Comparison of ENCODE assay signal across 11 cellular contexts in the genomic region with DNA sequence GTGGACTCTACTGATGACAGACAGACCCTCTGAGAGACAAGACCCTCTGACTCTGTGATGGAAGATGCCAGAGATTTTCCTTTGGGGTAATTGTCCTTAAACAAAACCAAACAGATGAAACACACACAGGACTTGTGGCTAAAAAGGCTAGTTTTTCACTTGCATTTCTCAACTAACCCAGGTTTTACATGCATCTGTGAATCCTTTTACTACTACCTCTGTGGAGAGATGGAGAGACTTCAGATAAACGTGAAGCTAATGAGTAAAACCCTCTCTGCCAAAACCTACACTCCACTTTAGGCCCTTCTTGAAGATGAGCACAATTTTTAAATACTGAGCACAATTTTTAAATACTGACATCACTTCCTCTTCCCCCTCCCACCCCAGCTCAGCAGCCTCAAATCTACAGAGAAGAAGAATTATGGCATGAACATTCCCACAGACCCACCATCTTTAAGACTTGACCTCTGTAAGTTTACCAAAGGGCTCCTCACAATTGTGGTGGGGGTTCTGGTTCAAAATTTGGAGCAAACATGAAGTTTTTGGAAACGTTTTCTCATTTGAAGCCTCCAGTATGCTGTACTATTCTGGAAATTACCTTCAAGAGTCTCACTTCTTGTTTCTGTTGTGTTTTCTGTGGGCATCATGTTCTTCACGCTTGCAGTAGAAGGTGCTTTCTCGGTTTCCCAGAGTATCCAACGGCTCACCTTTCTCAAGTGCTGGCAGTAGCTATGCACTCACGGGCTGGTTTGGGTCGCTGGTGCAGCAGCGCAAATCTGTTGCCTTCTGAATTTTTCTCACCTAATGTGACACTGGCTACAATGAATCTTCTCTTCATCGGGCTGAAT. TPM values are rescaled to one million over a fixed set of nuclear protein-coding genes. Genes with fewer than 3 reads are reported as not detected.
A peak's percentile ranks its signal among the peaks of the same experiment; 100 is the strongest.
DNase-seq lines count a peak whose midpoint lies in the region; ATAC-seq lines count a peak whose summit lies in the region.
"Had no signal": no experiment of that assay in that cellular context is flagged by ENCODE, and none has a peak within 500 bp of the region (broad histone marks: within the 10 kb centered on the region; RNA-seq: fewer than 3 reads in every experiment).

No MANE protein-coding gene starts in this region.

- H3K27ac ChIP-seq in Karpas-422 (ENCODE audit: low read length): no peak overlapping the region
- H3K27ac ChIP-seq: foreskin keratinocyte had no signal

- peak; percentile 90 for ATAC-seq in GM18499 (IDR thresholded peaks at IDR 0.05; ENCODE audit: insufficient read depth, unreplicated experiment)
- ATAC-seq in GM21360 (IDR thresholded peaks at IDR 0.05; ENCODE audit: unreplicated experiment): peak; percentile 91
- ATAC-seq in HG02970 (IDR thresholded peaks at IDR 0.05; ENCODE audit: low FRiP score, unreplicated experiment): peak; percentile 82
- ATAC-seq: foreskin keratinocyte had no signal

- peak; percentile 74 for DNase-seq in Karpas-422
- DNase-seq in activated CD8-positive, alpha-beta memory T cell treated with anti-CD3 and anti-CD28 coated beads for 24 hours: no peak
- no peak for DNase-seq in SIG-M5 (lab: John Stamatoyannopoulos, UW)
- no peak for DNase-seq in AML-193 (lab: John Stamatoyannopoulos, UW)
- no peak for DNase-seq in SKM-1 treated with dmso at 0.1 percent for 144 hours (lab: John Stamatoyannopoulos, UW; ENCODE audit: unreplicated experiment)
- DNase-seq: foreskin keratinocyte, NCI-H1436 treated with DMSO at 0.1 percent for 48 hours, OCI-M1 had no signal

- peak overlapping the region; percentile 85 for H2AFZ ChIP-seq in Karpas-422 (ENCODE audit: low read length)

- no peaks in the 10 kb centered on the region for H3K9me3 ChIP-seq in Karpas-422 (ENCODE audit: low read length)

- H3K9me2 ChIP-seq in Karpas-422 (replicated peaks; ENCODE audit: insufficient read depth, low read length): no peaks in the 10 kb centered on the region

- H3K9ac ChIP-seq in Karpas-422 (ENCODE audit: low read length): peak overlapping the region; percentile 60

- H3K4me1 ChIP-seq in Karpas-422 (ENCODE audit: low read length): peaks cover 10% of the 10 kb centered on the region
- H3K4me1 ChIP-seq: foreskin keratinocyte had no signal

- peak overlapping the region; percentile 74 for H3K4me2 ChIP-seq in Karpas-422 (ENCODE audit: low read depth, low read length, poor library complexity, severe bottlenecking)

- H3K27me3 ChIP-seq in Karpas-422 (ENCODE audit: low read length): no peaks in the 10 kb centered on the region
- H3K27me3 ChIP-seq: foreskin keratinocyte had no signal

- H3K79me2 ChIP-seq in Karpas-422 (ENCODE audit: low read length): no peaks in the 10 kb centered on the region

- no peaks in the 10 kb centered on the region for H4K20me1 ChIP-seq in Karpas-422 (ENCODE audit: insufficient read depth, low read depth, low read length)

- no peaks in the 10 kb centered on the region for H3K36me3 ChIP-seq in Karpas-422 (ENCODE audit: insufficient read depth, low read length)

- peak overlapping the region; percentile 63 for H3K4me3 ChIP-seq in Karpas-422 (ENCODE audit: low read length)

RNA-seq across cellular contexts. Expression of gene ACER2, which starts 42.7 kb away (rescaled TPM):
- 0.87 and 1.1 TPM in 2 replicates for total RNA-seq in Karpas-422 (2014; rRNA removed; shearing (Covaris generic); ENCODE audit: low replicate concordance)
